Comparison of ENCODE assay signal across 17 cellular contexts in the genomic region with DNA sequence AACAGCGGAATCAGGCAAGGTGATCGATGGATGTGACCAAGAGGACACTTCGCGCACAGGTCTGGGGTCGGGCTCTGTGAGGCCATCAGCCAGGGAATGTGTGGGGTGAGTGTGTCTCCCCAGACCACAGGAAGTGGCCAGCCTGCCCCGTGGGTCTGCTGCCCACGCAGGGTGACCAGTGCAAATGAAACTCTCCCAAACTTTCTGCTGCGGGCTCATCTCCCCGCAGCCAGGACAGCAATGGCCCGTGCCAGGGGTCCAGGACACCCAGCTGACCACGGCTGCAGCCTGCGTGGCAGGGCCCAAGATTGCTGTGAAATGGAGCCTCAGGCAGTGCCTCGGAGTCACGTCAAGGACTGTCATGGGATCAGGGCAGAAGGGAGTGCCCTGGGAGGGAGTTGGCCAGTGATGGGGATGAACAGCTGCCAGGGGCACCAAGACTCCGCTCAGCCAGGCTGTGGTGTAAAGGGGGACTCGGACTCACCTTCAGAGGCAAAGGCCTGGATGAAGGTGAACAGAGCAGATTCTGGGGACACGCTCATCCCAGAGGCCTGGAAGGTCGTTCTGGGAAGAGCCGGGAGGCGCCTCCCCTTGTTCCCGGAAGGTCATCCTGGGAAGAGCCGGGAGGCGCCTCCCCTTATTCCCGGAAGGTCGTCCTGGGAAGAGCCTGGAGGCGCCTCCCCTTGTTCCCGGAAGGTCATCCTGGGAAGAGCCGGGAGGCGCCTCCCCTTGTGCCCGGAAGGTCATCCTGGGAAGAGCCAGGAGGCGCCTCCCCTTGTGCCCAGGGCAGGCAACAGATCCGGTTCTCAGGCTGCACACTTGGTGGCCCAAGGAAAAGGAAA.
DNase-seq lines count a peak whose midpoint lies in the region; ATAC-seq and TF ChIP-seq lines count a peak whose summit lies in the region.
"Had no signal": no experiment of that assay in that cellular context is flagged by ENCODE, and none has a peak within 500 bp of the region (broad histone marks: within the 10 kb centered on the region; RNA-seq: fewer than 3 reads in every experiment).

No MANE protein-coding gene starts in this region.

- no peak for TF ChIP-seq POLR2A in Peyer's patch (IDR thresholded peaks at IDR 0.05)

- no peak overlapping the region for H4K8ac ChIP-seq in H9 (replicated peaks; ENCODE audit: insufficient read length, low read depth, low read length)

- H2BK5ac ChIP-seq in H9 (ENCODE audit: insufficient read length, low read length): no peak overlapping the region

- no peaks in the 10 kb centered on the region for H3K23me2 ChIP-seq in H9 (ENCODE audit: insufficient read length, low read depth, low read length, poor library complexity, severe bottlenecking)

- no CpG with 5 or more reads among the region's 32 CpGs for WGBS in H9 (ENCODE audit: extremely low coverage, insufficient read length, low lambda C conversion rate)

- H3K36me3 ChIP-seq in Peyer's patch (no peaks in the 10 kb centered on the region), lower lobe of right lung (no peaks in the 10 kb centered on the region)
- H3K36me3 ChIP-seq: pancreas had no signal

- H3K4me2 ChIP-seq in H9 (ENCODE audit: insufficient read depth, insufficient read length, low read length): no peak overlapping the region
- H3K4me2 ChIP-seq: KMS-11, smooth muscle cell had no signal

- H4K20me1 ChIP-seq in H9 (ENCODE audit: control insufficient read depth, insufficient read depth, insufficient read length): no peaks in the 10 kb centered on the region

- ATAC-seq in lower lobe of right lung (peak; percentile 33 to 34), GM18498 (IDR thresholded peaks at IDR 0.05; ENCODE audit: unreplicated experiment) (no peak)
- no peak for ATAC-seq in stimulated activated effector memory CD8-positive, alpha-beta T cell treated with anti-CD3 and anti-CD28 coated beads, Interleukin-12 subunit alpha, Interleukin-12 subunit beta, amount 100 ng/mL, for 72 hours
- ATAC-seq: activated CD4-positive, alpha-beta T cell treated with anti-CD3 and anti-CD28 coated beads for 36 hours; esophagus mucosa; pancreas had no signal

- H3K4me1 ChIP-seq in H9 (ENCODE audit: insufficient read depth, low read length) (no peaks in the 10 kb centered on the region), Peyer's patch (no peaks in the 10 kb centered on the region), lower lobe of right lung (no peaks in the 10 kb centered on the region)
- H3K4me1 ChIP-seq: pancreas, testis had no signal

- no peaks in the 10 kb centered on the region for H3K79me1 ChIP-seq in H9 (ENCODE audit: insufficient read depth, low read depth, low read length, poor library complexity, severe bottlenecking)

- H3K4me3 Mint-ChIP-seq in H9 (no peak overlapping the region), progenitor cell of endocrine pancreas (ENCODE audit: low read depth) (no peak overlapping the region)
- H3K4me3 Mint-ChIP-seq in stimulated activated effector memory CD8-positive, alpha-beta T cell treated with anti-CD3 and anti-CD28 coated beads, Interleukin-12 subunit alpha, Interleukin-12 subunit beta, amount 100 ng/mL, for 72 hours: no peak overlapping the region
- H3K4me3 Mint-ChIP-seq: activated CD4-positive, alpha-beta T cell treated with anti-CD3 and anti-CD28 coated beads for 36 hours had no signal

- peak; percentile 15 for DNase-seq in H9
- peak in 2 of 3 donors; percentile 27 to 29 for DNase-seq in Peyer's patch
- DNase-seq in lower lobe of right lung: peak; percentile 50
- no peak for DNase-seq in stimulated activated effector memory CD8-positive, alpha-beta T cell treated with anti-CD3 and anti-CD28 coated beads, Interleukin-12 subunit alpha, Interleukin-12 subunit beta, amount 100 ng/mL, for 72 hours (ENCODE audit: low spot score in 2 of 2)
- no peak for DNase-seq in progenitor cell of endocrine pancreas (ENCODE audit: low spot score, unreplicated experiment)
- DNase-seq in nucleus accumbens (lab: John Stamatoyannopoulos, UW): no peak
- DNase-seq: activated CD4-positive, alpha-beta T cell treated with anti-CD3 and anti-CD28 coated beads for 36 hours; amygdala; caudate nucleus; COR-L47; NCI-H1930; pancreas had no signal

- no peak overlapping the region for H2BK12ac ChIP-seq in H9 (ENCODE audit: insufficient read length, low read depth, low read length)

- no peak overlapping the region for H4K91ac ChIP-seq in H9 (ENCODE audit: insufficient read length, low read depth, low read length)

- H3K9me3 Mint-ChIP-seq in H9: peaks cover 3 to 4% of the 10 kb centered on the region in 2 experiments; a peak in 2 of 5 replicates
- H3K9me3 Mint-ChIP-seq in stimulated activated effector memory CD8-positive, alpha-beta T cell treated with anti-CD3 and anti-CD28 coated beads, Interleukin-12 subunit alpha, Interleukin-12 subunit beta, amount 100 ng/mL, for 72 hours: no peaks in the 10 kb centered on the region
- H3K9me3 Mint-ChIP-seq in progenitor cell of endocrine pancreas (ENCODE audit: low read depth): no peaks in the 10 kb centered on the region

- no peak overlapping the region for H3K4ac ChIP-seq in H9 (ENCODE audit: low read depth, low read length)

- no peak overlapping the region for H2AK5ac ChIP-seq in H9 (ENCODE audit: insufficient read length, low read length)

- H3K27me3 Mint-ChIP-seq in H9 (ENCODE audit: low read depth) (peaks cover 2% of the 10 kb centered on the region), progenitor cell of endocrine pancreas (no peaks in the 10 kb centered on the region)
- H3K27me3 Mint-ChIP-seq: activated CD4-positive, alpha-beta T cell treated with anti-CD3 and anti-CD28 coated beads for 36 hours had no signal

- no peak overlapping the region for H3K9ac ChIP-seq in H9 (ENCODE audit: extremely low read depth, insufficient read length, low read length)
- H3K9ac ChIP-seq: KMS-11 had no signal

- H3K9me3 ChIP-seq in H9 (ENCODE audit: control insufficient read depth, low read depth, low read length) (no peaks in the 10 kb centered on the region), Peyer's patch (no peaks in the 10 kb centered on the region), lower lobe of right lung (peaks cover 5% of the 10 kb centered on the region)
- H3K9me3 ChIP-seq: pancreas, testis had no signal

- H3K79me2 ChIP-seq in H9 (ENCODE audit: insufficient read depth, low read length): no peaks in the 10 kb centered on the region

- intact Hi-C loops in lower lobe of right lung (cut with DNase I): no loop called here

- no peak overlapping the region for H3K18ac ChIP-seq in H9 (ENCODE audit: insufficient read length, low read depth, low read length)

- H4K5ac ChIP-seq in H9 (ENCODE audit: insufficient read length, low read depth, low read length): no peak overlapping the region

- H3T11ph ChIP-seq in H9 (ENCODE audit: low read length): no peak overlapping the region

- H3K27ac ChIP-seq in H9 (ENCODE audit: insufficient read length, low read depth, low read length): no peak overlapping the region
- peak overlapping the region in 2 of 4 donors; percentile 19 to 48 for H3K27ac ChIP-seq in Peyer's patch
- peak overlapping the region; percentile 81 for H3K27ac ChIP-seq in lower lobe of right lung
- H3K27ac ChIP-seq: KMS-11, testis had no signal

- H3K23ac ChIP-seq in H9 (ENCODE audit: insufficient read length, low read depth, low read length): no peak overlapping the region

- peak overlapping the region in 2 of 3 experiments; percentile 18 to 90; a peak in 2 of 7 replicates for H3K27ac Mint-ChIP-seq in H9
- H3K27ac Mint-ChIP-seq in stimulated activated effector memory CD8-positive, alpha-beta T cell treated with anti-CD3 and anti-CD28 coated beads, Interleukin-12 subunit alpha, Interleukin-12 subunit beta, amount 100 ng/mL, for 72 hours: peak overlapping the region; percentile 52
- H3K27ac Mint-ChIP-seq in progenitor cell of endocrine pancreas: no peak overlapping the region
- H3K27ac Mint-ChIP-seq: activated CD4-positive, alpha-beta T cell treated with anti-CD3 and anti-CD28 coated beads for 36 hours had no signal

- no peak for TF ChIP-seq CTCF in H9 (conservative IDR thresholded peaks at IDR 0.05)
- TF ChIP-seq CTCF in Peyer's patch (IDR thresholded peaks at IDR 0.05): no peak
- no peak for TF ChIP-seq CTCF in lower lobe of right lung (IDR thresholded peaks at IDR 0.05)
- no peak for TF ChIP-seq CTCF in progenitor cell of endocrine pancreas (IDR thresholded peaks at IDR 0.05; ENCODE audit: unreplicated experiment)

- no peak overlapping the region for H3K56ac ChIP-seq in H9 (ENCODE audit: insufficient read length, low read depth, low read length)

- no peak overlapping the region for H2BK20ac ChIP-seq in H9 (ENCODE audit: low read depth, low read length, poor library complexity, severe bottlenecking)

- H3K4me3 ChIP-seq in Peyer's patch (no peak overlapping the region), lower lobe of right lung (peak overlapping the region; percentile 8)
- H3K4me3 ChIP-seq: pancreas, smooth muscle cell, testis had no signal

- H2BK15ac ChIP-seq in H9 (ENCODE audit: low read depth, low read length): no peak overlapping the region

- H3K27me3 ChIP-seq in H9 (ENCODE audit: insufficient read depth, low read length): no peaks in the 10 kb centered on the region
- no peaks in the 10 kb centered on the region for H3K27me3 ChIP-seq in Peyer's patch
- no peaks in the 10 kb centered on the region for H3K27me3 ChIP-seq in lower lobe of right lung (ENCODE audit: low read depth)
- H3K27me3 ChIP-seq: pancreas, testis had no signal

- H3K14ac ChIP-seq in H9 (ENCODE audit: insufficient read depth, low read length): no peak overlapping the region; the same call in 1 of the 2 replicates

- H3K36me3 Mint-ChIP-seq in H9 (ENCODE audit: insufficient read depth in 1 of 3, low read depth in 3 of 3) (no peaks in the 10 kb centered on the region), progenitor cell of endocrine pancreas (ENCODE audit: insufficient read depth) (no peaks in the 10 kb centered on the region)
- peaks cover 5% of the 10 kb centered on the region for H3K36me3 Mint-ChIP-seq in stimulated activated effector memory CD8-positive, alpha-beta T cell treated with anti-CD3 and anti-CD28 coated beads, Interleukin-12 subunit alpha, Interleukin-12 subunit beta, amount 100 ng/mL, for 72 hours

- no peak overlapping the region for H2BK120ac ChIP-seq in H9 (ENCODE audit: low read depth, low read length, poor library complexity, severe bottlenecking)

- no peak overlapping the region for H2AFZ ChIP-seq in H9 (ENCODE audit: low read length)

- no peaks in the 10 kb centered on the region for H3K4me1 Mint-ChIP-seq in H9
- H3K4me1 Mint-ChIP-seq in stimulated activated effector memory CD8-positive, alpha-beta T cell treated with anti-CD3 and anti-CD28 coated beads, Interleukin-12 subunit alpha, Interleukin-12 subunit beta, amount 100 ng/mL, for 72 hours: peaks cover 15% of the 10 kb centered on the region
- no peaks in the 10 kb centered on the region for H3K4me1 Mint-ChIP-seq in progenitor cell of endocrine pancreas (ENCODE audit: low read depth)
- H3K4me1 Mint-ChIP-seq: activated CD4-positive, alpha-beta T cell treated with anti-CD3 and anti-CD28 coated beads for 36 hours had no signal

Comparison
In these comparisons a context has a peak if more than half of its experiments do, and no peak if none do; other contexts are left out.
1. DNase-seq: peak in H9 (single experiment), Peyer's patch (2 of 3) and lower lobe of right lung (single experiment); none in stimulated activated effector memory CD8-positive, alpha-beta T cell treated with anti-CD3 and anti-CD28 coated beads, Interleukin-12 subunit alpha, Interleukin-12 subunit beta, amount 100 ng/mL, for 72 hours (0 of 2), progenitor cell of endocrine pancreas (single experiment) and nucleus accumbens (0 of 56).
2. ATAC-seq: peak in lower lobe of right lung (2 of 2); none in stimulated activated effector memory CD8-positive, alpha-beta T cell treated with anti-CD3 and anti-CD28 coated beads, Interleukin-12 subunit alpha, Interleukin-12 subunit beta, amount 100 ng/mL, for 72 hours (single experiment) and GM18498 (single experiment).